Comparison of ENCODE assay signal across 8 cellular contexts in genomic region chr9:97982719-97983523, GRCh38. TPM values are rescaled to one million over a fixed set of nuclear protein-coding genes. Genes with fewer than 3 reads are reported as not detected.
DNase-seq lines count a peak whose midpoint lies in the region; ATAC-seq and TF ChIP-seq lines count a peak whose summit lies in the region.

Gene ANP32B, plus strand, starts transcription at chr9:97983341. Its CDS starts 215 bp downstream, at chr9:97983556.

- peak; percentile 71 for ATAC-seq in HG03175 (IDR thresholded peaks at IDR 0.05; ENCODE audit: unreplicated experiment)

- in situ Hi-C loops in GM18951 (cut with MboI; ENCODE audit: low sequenced_read_pairs, unreplicated experiment) = no loop called here

- TF ChIP-seq POLR2A in GM18951 (IDR thresholded peaks at IDR 0.05; ENCODE audit: extremely low read depth, insufficient read depth, insufficient read length) = peak; percentile 60

- DNase-seq in AG20443 (ENCODE audit: low spot score) (peak; percentile 95), NCI-H446 treated with DMSO at 0.1 percent for 48 hours (lab: John Stamatoyannopoulos, UW) (peak; percentile 73), cerebellum (ENCODE audit: low spot score) (peak; percentile 90), kidney glomerular epithelial cell (lab: John Stamatoyannopoulos, UW) (peak; percentile 87)
- DNase-seq in activated CD4-positive, alpha-beta T cell treated with anti-CD3 and anti-CD28 coated beads for 1 hour = peak; percentile 93
- peak; percentile 91 to 96 for DNase-seq in stimulated activated CD4-positive, alpha-beta T cell treated with anti-CD3 and anti-CD28 coated beads, Interleukin-15, amount 100 ng/mL, for 48 hours (ENCODE audit: low read depth in 2 of 2)

RNA-seq across cellular contexts. Expression of gene ANP32B, which starts in this region (rescaled TPM):
- total RNA-seq in cerebellum = 7.8 TPM

Comparison
In these comparisons a context has a peak if more than half of its experiments do, and no peak if none do; other contexts are left out.
1. Peak in every context shown above with its lines: DNase-seq and ATAC-seq.